Comparison of ENCODE assay signal across 10 cellular contexts in the genomic region with DNA sequence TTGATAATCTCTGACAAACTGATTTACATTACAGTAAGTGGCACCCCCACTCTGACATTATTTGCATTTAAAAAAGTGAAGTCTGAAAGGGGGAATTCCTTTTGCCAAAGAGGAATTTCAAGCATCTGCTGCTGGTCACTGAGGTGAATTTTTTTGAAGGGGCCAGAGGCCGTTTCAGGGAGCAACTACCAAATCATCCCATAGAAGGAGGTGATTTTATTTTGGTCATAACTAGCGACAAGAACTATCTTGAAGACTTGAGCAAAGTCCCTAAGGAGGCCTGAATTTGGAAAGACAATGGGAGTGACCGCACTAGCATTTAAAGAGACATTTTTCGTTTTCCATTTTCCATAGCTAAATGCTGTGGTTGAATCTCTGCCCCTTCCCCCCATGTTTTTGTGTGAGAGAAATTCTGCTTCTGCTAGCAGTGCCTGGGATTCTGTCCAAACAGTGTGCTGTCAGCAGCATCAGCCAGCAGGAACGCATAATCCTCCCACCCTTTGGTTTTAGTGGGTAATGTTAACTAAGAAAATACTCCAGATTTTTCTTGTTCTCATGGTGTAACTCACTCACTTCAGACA.
DNase-seq lines count a peak whose midpoint lies in the region; ATAC-seq and TF ChIP-seq lines count a peak whose summit lies in the region.
"Had no signal": no experiment of that assay in that cellular context is flagged by ENCODE, and none has a peak within 500 bp of the region (broad histone marks: within the 10 kb centered on the region; RNA-seq: fewer than 3 reads in every experiment).

No MANE protein-coding gene starts in this region.

- TF ChIP-seq POLR2A in gastroesophageal sphincter (IDR thresholded peaks at IDR 0.05): no peak

- H3K9me3 ChIP-seq in gastroesophageal sphincter: peaks cover 0 to 12% (median 0%) of the 10 kb centered on the region in 3 donors

- peak overlapping the region; percentile 74 to 88 (median 78) for H3K27ac ChIP-seq in gastroesophageal sphincter

- no peaks in the 10 kb centered on the region for H3K27me3 ChIP-seq in gastroesophageal sphincter

- peak; percentile 83 for DNase-seq in ELF-1 (ENCODE audit: low read depth, low spot score)
- peak; percentile 28 for DNase-seq in T1000 (lab: John Stamatoyannopoulos, UW)
- DNase-seq in omental fat pad (ENCODE audit: low spot score): no peak
- no peak for DNase-seq in T-helper 2 cell
- no peak for DNase-seq in activated CD4-positive, alpha-beta T cell treated with anti-CD3 and anti-CD28 coated beads for 1 hour
- no peak for DNase-seq in HT-29 (ENCODE audit: low spot score)
- DNase-seq: aorta; stimulated activated naive CD8-positive, alpha-beta T cell treated with anti-CD3 and anti-CD28 coated beads, Interleukin-15, amount 100 ng/mL, for 72 hours had no signal

- no peak for TF ChIP-seq CTCF in gastroesophageal sphincter (IDR thresholded peaks at IDR 0.05)
- no peak for TF ChIP-seq CTCF in omental fat pad (IDR thresholded peaks at IDR 0.05)

- no peak overlapping the region for H3K4me3 ChIP-seq in gastroesophageal sphincter

- TF ChIP-seq EP300 in gastroesophageal sphincter (IDR thresholded peaks at IDR 0.05): no peak

- ATAC-seq in gastroesophageal sphincter (peak; percentile 76), omental fat pad (ENCODE audit: low FRiP score) (peak; percentile 59), HG02798 (IDR thresholded peaks at IDR 0.05; ENCODE audit: poor library complexity, unreplicated experiment) (no peak)
- ATAC-seq: stimulated activated naive CD8-positive, alpha-beta T cell treated with anti-CD3 and anti-CD28 coated beads, Interleukin-15, amount 100 ng/mL, for 72 hours had no signal

- H3K36me3 ChIP-seq in gastroesophageal sphincter: no peaks in the 10 kb centered on the region

- WGBS in gastroesophageal sphincter (ENCODE audit: low coverage in 1 of 2), 2 donors: 7 to 14% methylated on average over 2 to 4 of the region's 5 CpGs

- peaks cover 0 to 26% (median 0%) of the 10 kb centered on the region in 3 donors for H3K4me1 ChIP-seq in gastroesophageal sphincter

Comparison
In these comparisons a context has a peak if more than half of its experiments do, and no peak if none do; other contexts are left out.
1. DNase-seq: peak in ELF-1 (single experiment) and T1000 (single experiment); none in omental fat pad (single experiment), T-helper 2 cell (0 of 5), activated CD4-positive, alpha-beta T cell treated with anti-CD3 and anti-CD28 coated beads for 1 hour (single experiment) and HT-29 (single experiment).